Comparison of ENCODE assay signal across 21 cellular contexts in genomic region chr18:43772907-43773306, GRCh38.
"Had no signal": no experiment of that assay in that cellular context is flagged by ENCODE, and none has a peak within 500 bp of the region (broad histone marks: within the 10 kb centered on the region; RNA-seq: fewer than 3 reads in every experiment).

No MANE protein-coding gene starts in this region.

- H3K36me3 ChIP-seq: breast epithelium, neural progenitor cell, tibial artery, vagina had no signal

- H3K27ac ChIP-seq: breast epithelium, coronary artery, neural progenitor cell, tibial artery, vagina had no signal

- H3K27me3 Mint-ChIP-seq: activated naive CD8-positive, alpha-beta T cell treated with anti-CD3 and anti-CD28 coated beads for 36 hours; naive thymus-derived CD8-positive, alpha-beta T cell; stimulated activated naive CD8-positive, alpha-beta T cell treated with anti-CD3 and anti-CD28 coated beads, Interleukin-15, amount 100 ng/mL, for 72 hours had no signal

- ATAC-seq: activated T-cell treated with anti-CD3 and anti-CD28 coated beads, Interleukin-2, amount 50 U/mL, for 4 hours; naive thymus-derived CD8-positive, alpha-beta T cell; stimulated activated naive CD8-positive, alpha-beta T cell treated with anti-CD3 and anti-CD28 coated beads, Interleukin-15, amount 100 ng/mL, for 72 hours; WTC11 had no signal

- H3K27me3 ChIP-seq: breast epithelium, neural progenitor cell, tibial artery, vagina had no signal

- H3K36me3 Mint-ChIP-seq: activated naive CD8-positive, alpha-beta T cell treated with anti-CD3 and anti-CD28 coated beads for 36 hours; naive thymus-derived CD8-positive, alpha-beta T cell; neural progenitor cell had no signal

- H3K9ac ChIP-seq: neural progenitor cell had no signal

- H3K4me1 ChIP-seq: breast epithelium, tibial artery, vagina had no signal

- H3K9me3 ChIP-seq: breast epithelium, tibial artery, vagina had no signal

- H3K4me1 Mint-ChIP-seq: activated naive CD8-positive, alpha-beta T cell treated with anti-CD3 and anti-CD28 coated beads for 36 hours; naive thymus-derived CD8-positive, alpha-beta T cell; stimulated activated naive CD8-positive, alpha-beta T cell treated with anti-CD3 and anti-CD28 coated beads, Interleukin-15, amount 100 ng/mL, for 72 hours had no signal

- H3K4me3 Mint-ChIP-seq: activated naive CD8-positive, alpha-beta T cell treated with anti-CD3 and anti-CD28 coated beads for 36 hours; activated T-cell treated with anti-CD3 and anti-CD28 coated beads, Interleukin-2, amount 50 U/mL, for 4 hours; naive thymus-derived CD8-positive, alpha-beta T cell; neural progenitor cell; stimulated activated naive CD8-positive, alpha-beta T cell treated with anti-CD3 and anti-CD28 coated beads, Interleukin-15, amount 100 ng/mL, for 72 hours; WTC11 had no signal

- H3K4me2 ChIP-seq: neural progenitor cell had no signal

- H3K27ac Mint-ChIP-seq: activated naive CD8-positive, alpha-beta T cell treated with anti-CD3 and anti-CD28 coated beads for 36 hours; activated T-helper 2 cell treated with anti-CD3 and anti-CD28 coated beads, Interferon-gamma antibody, Interleukin-2, Interleukin-4, amounts not matched to agents 10 μg/mL and 5 μg/mL and 100 μg/mL, durations not matched to agents 14 hours and 24 hours and 36 hours; naive thymus-derived CD8-positive, alpha-beta T cell; neural progenitor cell; stimulated activated naive CD8-positive, alpha-beta T cell treated with anti-CD3 and anti-CD28 coated beads, Interleukin-15, amount 100 ng/mL, for 72 hours; WTC11 had no signal

- H2AFZ ChIP-seq: neural progenitor cell had no signal

- H3K9me3 Mint-ChIP-seq: neural progenitor cell had no signal

- DNase-seq: activated CD4-positive, alpha-beta T cell treated with anti-CD3 and anti-CD28 coated beads, Interleukin-2, amount 50 U/mL, for 4 hours; activated CD8-positive, alpha-beta memory T cell treated with anti-CD3 and anti-CD28 coated beads for 24 hours; activated CD8-positive, alpha-beta memory T cell treated with anti-CD3 and anti-CD28 coated beads, Interleukin-2, amount 50 U/mL, for 4 hours; activated naive CD4-positive, alpha-beta T cell treated with Interleukin-2 at 50 U/mL for 16 hours; activated naive CD8-positive, alpha-beta T cell treated with anti-CD3 and anti-CD28 coated beads for 36 hours; activated T-cell treated with anti-CD3 and anti-CD28 coated beads, Interleukin-2, amount 50 U/mL, for 4 hours; cerebellar nuclear complex; hippocampal formation; naive thymus-derived CD8-positive, alpha-beta T cell; retina; stimulated activated CD4-positive, alpha-beta T cell treated with anti-CD3 and anti-CD28 coated beads, Interleukin-1b, Interleukin-23, amount 100 ng/mL, for 48 hours; stimulated activated naive CD8-positive, alpha-beta T cell treated with anti-CD3 and anti-CD28 coated beads, Interleukin-15, amount 100 ng/mL, for 72 hours; T-helper 9 cell; tibial artery had no signal

- H3K4me3 ChIP-seq: breast epithelium, coronary artery, lung, neural progenitor cell, tibial artery, vagina had no signal
